40 cellular contexts compared by ENCODE assay signal in the genomic region with DNA sequence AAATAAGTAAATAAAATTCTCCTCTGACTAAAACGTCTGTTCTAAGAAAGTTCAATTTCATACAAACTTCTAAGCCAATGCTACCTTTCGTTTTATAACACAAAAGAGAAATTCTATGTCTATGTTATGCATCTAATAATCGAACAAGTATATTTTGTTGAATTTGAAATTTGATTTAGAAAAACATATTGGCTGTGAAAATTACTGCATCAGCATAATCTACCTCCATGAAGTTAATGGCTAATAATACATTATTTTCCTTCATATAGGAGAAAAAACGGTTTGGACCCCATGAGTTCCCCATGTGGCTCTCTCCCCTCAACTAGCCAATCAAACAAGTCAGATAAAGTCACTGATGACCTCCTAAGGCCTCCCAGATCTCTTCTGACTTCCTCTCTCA.
"Had no signal": no experiment of that assay in that cellular context is flagged by ENCODE, and none has a peak within 500 bp of the region (broad histone marks: within the 10 kb centered on the region; RNA-seq: fewer than 3 reads in every experiment).

No MANE protein-coding gene starts in this region.

- H3K27ac ChIP-seq: adrenal gland, ascending aorta, body of pancreas, brain microvascular endothelial cell, breast epithelium, cardiac muscle cell had no signal

- H3K27me3 ChIP-seq: adrenal gland, ascending aorta, body of pancreas, brain microvascular endothelial cell, breast epithelium, cardiac muscle cell had no signal

- FAIRE-seq: astrocyte, bronchial epithelial cell had no signal

- H3K9me3 Mint-ChIP-seq: activated naive CD4-positive, alpha-beta T cell treated with anti-CD3 and anti-CD28 coated beads for 36 hours; activated naive CD4-positive, alpha-beta T cell treated with anti-CD3 and anti-CD28 coated beads, Interleukin-2, amount 10 ng/mL, durations not matched to agents 7 days and 5 days; activated naive CD8-positive, alpha-beta T cell treated with anti-CD3 and anti-CD28 coated beads for 36 hours; activated naive CD8-positive, alpha-beta T cell treated with anti-CD3 and anti-CD28 coated beads, Interleukin-2, amount 10 ng/mL, durations not matched to agents 7 days and 5 days; activated T-cell treated with anti-CD3 and anti-CD28 coated beads, Interleukin-2, amount 50 U/mL, for 24 hours; activated T-helper 1 cell treated with anti-CD3 and anti-CD28 coated beads, Interleukin-12 subunit alpha, Interleukin-12 subunit beta, Interleukin-2, Interleukin-4 antibody, amounts not matched to agents 30 ng/mL and 10 ng/mL and 1 ng/mL, durations not matched to agents 14 hours and 24 hours and 36 hours had no signal

- H3K27me3 Mint-ChIP-seq: activated naive CD4-positive, alpha-beta T cell treated with anti-CD3 and anti-CD28 coated beads, Interleukin-2, amount 10 ng/mL, durations not matched to agents 7 days and 5 days; activated naive CD4-positive, alpha-beta T cell treated with anti-CD3 and anti-CD28 coated beads, Interleukin-2, amount 50 U/mL, for 24 hours; activated naive CD8-positive, alpha-beta T cell treated with anti-CD3 and anti-CD28 coated beads for 36 hours; activated naive CD8-positive, alpha-beta T cell treated with anti-CD3 and anti-CD28 coated beads, Interleukin-2, amount 10 ng/mL, durations not matched to agents 7 days and 5 days; activated naive CD8-positive, alpha-beta T cell treated with anti-CD3 and anti-CD28 coated beads, Interleukin-2, amount 50 U/mL, for 24 hours; activated T-cell treated with anti-CD3 and anti-CD28 coated beads, Interleukin-2, amount 50 U/mL, for 24 hours; activated T-helper 17 cell treated with anti-CD3 and anti-CD28 coated beads, Interleukin-2, amount 50 U/mL, for 72 hours; brain; central memory CD8-positive, alpha-beta T cell had no signal

- H3K4me1 ChIP-seq: adrenal gland, ascending aorta, body of pancreas, breast epithelium had no signal

- H3K36me3 ChIP-seq: adrenal gland, ascending aorta, brain microvascular endothelial cell, breast epithelium, cardiac muscle cell had no signal

- H3K4me1 Mint-ChIP-seq: activated naive CD4-positive, alpha-beta T cell treated with anti-CD3 and anti-CD28 coated beads, Interleukin-2, amount 10 ng/mL, durations not matched to agents 7 days and 5 days; activated naive CD4-positive, alpha-beta T cell treated with anti-CD3 and anti-CD28 coated beads, Interleukin-2, amount 50 U/mL, for 24 hours; activated naive CD8-positive, alpha-beta T cell treated with anti-CD3 and anti-CD28 coated beads for 36 hours; activated naive CD8-positive, alpha-beta T cell treated with anti-CD3 and anti-CD28 coated beads, Interleukin-2, amount 10 ng/mL, durations not matched to agents 7 days and 5 days; activated naive CD8-positive, alpha-beta T cell treated with anti-CD3 and anti-CD28 coated beads, Interleukin-2, amount 50 U/mL, for 24 hours; activated T-helper 17 cell treated with anti-CD3 and anti-CD28 coated beads, Interleukin-2, amount 50 U/mL, for 72 hours; central memory CD8-positive, alpha-beta T cell had no signal

- H3K27ac Mint-ChIP-seq: activated naive CD4-positive, alpha-beta T cell treated with anti-CD3 and anti-CD28 coated beads for 36 hours; activated naive CD4-positive, alpha-beta T cell treated with anti-CD3 and anti-CD28 coated beads, Interleukin-2, amount 10 ng/mL, durations not matched to agents 7 days and 5 days; activated naive CD4-positive, alpha-beta T cell treated with anti-CD3 and anti-CD28 coated beads, Interleukin-2, amount 50 U/mL, for 24 hours; activated naive CD4-positive, alpha-beta T cell treated with anti-CD3 and anti-CD28 coated beads, Interleukin-2, amount 50 U/mL, for 72 hours; activated naive CD8-positive, alpha-beta T cell; activated naive CD8-positive, alpha-beta T cell treated with anti-CD3 and anti-CD28 coated beads for 36 hours; activated naive CD8-positive, alpha-beta T cell treated with anti-CD3 and anti-CD28 coated beads, Interleukin-2, amount 10 ng/mL, durations not matched to agents 7 days and 5 days; activated naive CD8-positive, alpha-beta T cell treated with anti-CD3 and anti-CD28 coated beads, Interleukin-2, amount 50 U/mL, for 24 hours; activated T-cell treated with anti-CD3 and anti-CD28 coated beads, Interleukin-2, amount 50 U/mL, for 24 hours; activated T-cell treated with anti-CD3 and anti-CD28 coated beads, Interleukin-2, amount 50 U/mL, for 72 hours; activated T-helper 1 cell treated with anti-CD3 and anti-CD28 coated beads, Interleukin-12 subunit alpha, Interleukin-12 subunit beta, Interleukin-2, Interleukin-4 antibody, amounts not matched to agents 30 ng/mL and 10 ng/mL and 1 ng/mL, durations not matched to agents 14 hours and 24 hours and 36 hours; activated T-helper 17 cell treated with anti-CD3 and anti-CD28 coated beads, Interleukin-2, amount 50 U/mL, for 72 hours; activated T-helper 2 cell treated with anti-CD3 and anti-CD28 coated beads, Interferon-gamma antibody, Interleukin-2, Interleukin-4, amounts not matched to agents 10 μg/mL and 5 μg/mL and 100 μg/mL, durations not matched to agents 14 hours and 24 hours and 36 hours; brain had no signal

- DNase-seq: activated effector memory CD4-positive, alpha-beta T cell treated with anti-CD3 and anti-CD28 coated beads, Interleukin-2, amount 50 U/mL, for 16 hours; activated effector memory CD4-positive, alpha-beta T cell treated with Interleukin-2 at 50 U/mL for 16 hours; activated gamma-delta T cell; activated gamma-delta T cell treated with Interleukin-2 at 50 U/mL for 16 hours; activated naive CD4-positive, alpha-beta T cell; activated naive CD4-positive, alpha-beta T cell treated with anti-CD3 and anti-CD28 coated beads for 36 hours; activated naive CD4-positive, alpha-beta T cell treated with anti-CD3 and anti-CD28 coated beads, Interleukin-2, amount 10 ng/mL, durations not matched to agents 7 days and 5 days; activated naive CD4-positive, alpha-beta T cell treated with anti-CD3 and anti-CD28 coated beads, Interleukin-2, amount 50 U/mL, for 16 hours; activated naive CD4-positive, alpha-beta T cell treated with Interleukin-2 at 50 U/mL for 16 hours; activated naive CD8-positive, alpha-beta T cell treated with anti-CD3 and anti-CD28 coated beads for 36 hours; activated naive CD8-positive, alpha-beta T cell treated with anti-CD3 and anti-CD28 coated beads, Interleukin-2, amount 10 ng/mL, durations not matched to agents 7 days and 5 days; activated naive CD8-positive, alpha-beta T cell treated with anti-CD3 and anti-CD28 coated beads, Interleukin-2, amount 50 U/mL, for 24 hours; activated T-cell treated with anti-CD3 and anti-CD28 coated beads, Interleukin-2, amount 50 U/mL, for 1 hour; activated T-cell treated with anti-CD3 and anti-CD28 coated beads, Interleukin-2, amount 50 U/mL, for 24 hours; activated T-cell treated with anti-CD3 and anti-CD28 coated beads, Interleukin-2, amount 50 U/mL, for 4 hours; activated T-cell treated with anti-CD3 and anti-CD28 coated beads, Interleukin-2, amount 50 U/mL, for 48 hours; activated T-cell treated with anti-CD3 and anti-CD28 coated beads, Interleukin-2, amount 50 U/mL, for 72 hours; adrenal gland; amniotic stem cell; amygdala; anterior cingulate cortex; aorta; body of pancreas; brain microvascular endothelial cell; caudate nucleus; central memory CD4-positive, alpha-beta T cell; cerebellar nuclear complex had no signal

- H3K4me3 ChIP-seq: adrenal gland, ascending aorta, body of pancreas, breast epithelium, cardiac muscle cell had no signal

- H3K9me3 ChIP-seq: adrenal gland, ascending aorta, body of pancreas, breast epithelium had no signal

- H3K4me3 Mint-ChIP-seq: activated naive CD4-positive, alpha-beta T cell treated with anti-CD3 and anti-CD28 coated beads for 36 hours; activated naive CD4-positive, alpha-beta T cell treated with anti-CD3 and anti-CD28 coated beads, Interleukin-2, amount 10 ng/mL, durations not matched to agents 7 days and 5 days; activated naive CD4-positive, alpha-beta T cell treated with anti-CD3 and anti-CD28 coated beads, Interleukin-2, amount 50 U/mL, for 24 hours; activated naive CD8-positive, alpha-beta T cell; activated naive CD8-positive, alpha-beta T cell treated with anti-CD3 and anti-CD28 coated beads for 36 hours; activated naive CD8-positive, alpha-beta T cell treated with anti-CD3 and anti-CD28 coated beads, Interleukin-2, amount 10 ng/mL, durations not matched to agents 7 days and 5 days; activated naive CD8-positive, alpha-beta T cell treated with anti-CD3 and anti-CD28 coated beads, Interleukin-2, amount 50 U/mL, for 24 hours; activated T-cell treated with anti-CD3 and anti-CD28 coated beads, Interleukin-2, amount 50 U/mL, for 24 hours; activated T-cell treated with anti-CD3 and anti-CD28 coated beads, Interleukin-2, amount 50 U/mL, for 4 hours; activated T-cell treated with anti-CD3 and anti-CD28 coated beads, Interleukin-2, amount 50 U/mL, for 72 hours; activated T-helper 1 cell treated with anti-CD3 and anti-CD28 coated beads, Interleukin-12 subunit alpha, Interleukin-12 subunit beta, Interleukin-2, Interleukin-4 antibody, amounts not matched to agents 30 ng/mL and 10 ng/mL and 1 ng/mL, durations not matched to agents 14 hours and 24 hours and 36 hours; activated T-helper 17 cell treated with anti-CD3 and anti-CD28 coated beads, Interleukin-2, amount 50 U/mL, for 72 hours; brain; central memory CD8-positive, alpha-beta T cell had no signal

- H3K36me3 Mint-ChIP-seq: activated naive CD4-positive, alpha-beta T cell treated with anti-CD3 and anti-CD28 coated beads, Interleukin-2, amount 10 ng/mL, durations not matched to agents 7 days and 5 days; activated naive CD4-positive, alpha-beta T cell treated with anti-CD3 and anti-CD28 coated beads, Interleukin-2, amount 50 U/mL, for 24 hours; activated naive CD4-positive, alpha-beta T cell treated with anti-CD3 and anti-CD28 coated beads, Interleukin-2, amount 50 U/mL, for 72 hours; activated naive CD8-positive, alpha-beta T cell; activated naive CD8-positive, alpha-beta T cell treated with anti-CD3 and anti-CD28 coated beads for 36 hours; activated naive CD8-positive, alpha-beta T cell treated with anti-CD3 and anti-CD28 coated beads, Interleukin-2, amount 10 ng/mL, durations not matched to agents 7 days and 5 days; brain had no signal

- ATAC-seq: activated naive CD4-positive, alpha-beta T cell treated with anti-CD3 and anti-CD28 coated beads, Interleukin-2, amount 50 U/mL, for 72 hours; activated naive CD8-positive, alpha-beta T cell treated with anti-CD3 and anti-CD28 coated beads, Interleukin-2, amount 50 U/mL, for 24 hours; activated T-cell treated with anti-CD3 and anti-CD28 coated beads, Interleukin-2, amount 50 U/mL, for 4 hours; activated T-cell treated with anti-CD3 and anti-CD28 coated beads, Interleukin-2, amount 50 U/mL, for 72 hours; activated T-helper 17 cell treated with anti-CD3 and anti-CD28 coated beads, Interleukin-2, amount 50 U/mL, for 72 hours; body of pancreas had no signal
